12 cellular contexts compared by ENCODE assay signal in genomic region chr14:50541159-50541567, GRCh38.
"Had no signal": no experiment of that assay in that cellular context is flagged by ENCODE, and none has a peak within 500 bp of the region (broad histone marks: within the 10 kb centered on the region; RNA-seq: fewer than 3 reads in every experiment).

No MANE protein-coding gene starts in this region.

- H3K4me3 Mint-ChIP-seq: activated naive CD4-positive, alpha-beta T cell treated with anti-CD3 and anti-CD28 coated beads for 36 hours; activated T-helper 1 cell treated with anti-CD3 and anti-CD28 coated beads, Interleukin-12 subunit alpha, Interleukin-12 subunit beta, Interleukin-2, Interleukin-4 antibody, amounts not matched to agents 30 ng/mL and 10 ng/mL and 1 ng/mL, durations not matched to agents 14 hours and 24 hours and 36 hours; naive thymus-derived CD8-positive, alpha-beta T cell had no signal

- H3K9me3 Mint-ChIP-seq: activated T-helper 1 cell treated with anti-CD3 and anti-CD28 coated beads, Interleukin-12 subunit alpha, Interleukin-12 subunit beta, Interleukin-2, Interleukin-4 antibody, amounts not matched to agents 30 ng/mL and 10 ng/mL and 1 ng/mL, durations not matched to agents 14 hours and 24 hours and 36 hours had no signal

- H3K27ac Mint-ChIP-seq: activated naive CD4-positive, alpha-beta T cell treated with anti-CD3 and anti-CD28 coated beads for 36 hours; activated T-helper 1 cell treated with anti-CD3 and anti-CD28 coated beads, Interleukin-12 subunit alpha, Interleukin-12 subunit beta, Interleukin-2, Interleukin-4 antibody, amounts not matched to agents 30 ng/mL and 10 ng/mL and 1 ng/mL, durations not matched to agents 14 hours and 24 hours and 36 hours had no signal

- DNase-seq: activated CD4-positive, alpha-beta T cell treated with anti-CD3 and anti-CD28 coated beads for 48 hours; activated naive CD4-positive, alpha-beta T cell treated with anti-CD3 and anti-CD28 coated beads for 36 hours; effector CD4-positive, alpha-beta T cell; heart right ventricle; naive thymus-derived CD8-positive, alpha-beta T cell; pancreas; SK-N-SH; spleen; thyroid gland; uterus had no signal

- ATAC-seq: heart right ventricle; naive thymus-derived CD8-positive, alpha-beta T cell; pancreas; sciatic nerve had no signal
